In the genomic region with DNA sequence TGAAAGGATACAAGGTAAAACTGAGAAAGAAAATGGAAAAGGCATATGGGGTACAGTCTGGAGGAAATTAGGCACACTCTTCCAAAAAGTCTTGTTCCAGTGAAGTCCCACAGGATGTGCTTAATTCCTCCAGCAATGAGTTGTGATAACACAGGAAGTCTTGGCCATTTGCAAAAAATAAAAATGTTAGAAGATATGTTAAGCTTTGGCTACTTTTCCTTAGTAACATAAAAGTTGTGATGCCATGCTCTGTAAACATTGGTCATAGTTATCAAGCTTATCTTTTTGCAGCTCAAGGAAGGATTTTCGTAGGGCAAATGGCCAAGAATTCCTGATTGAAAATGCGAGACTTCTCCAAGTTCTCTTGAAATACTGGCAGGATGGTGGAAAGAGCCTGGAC, we compare ENCODE assay signal across 14 cellular contexts.
"Had no signal": no experiment of that assay in that cellular context is flagged by ENCODE, and none has a peak within 500 bp of the region (broad histone marks: within the 10 kb centered on the region; RNA-seq: fewer than 3 reads in every experiment).

No MANE protein-coding gene starts in this region.

- H3K4me3 ChIP-seq: cardiac muscle cell, neural progenitor cell, ovary, SJCRH30, skin epidermis had no signal

- H3K9me3 ChIP-seq: ovary, SJCRH30 had no signal

- H3K27me3 ChIP-seq: cardiac muscle cell, neural progenitor cell, ovary, SJCRH30 had no signal

- ATAC-seq: stimulated activated memory B cell treated with anti-CD40 and anti-IgM and Interleukin-4, amounts not matched to agents 10 μg/mL and 1 μg/mL and 100 μg/mL, for 72 hours had no signal

- H3K36me3 ChIP-seq: cardiac muscle cell, neural progenitor cell, ovary, SJCRH30 had no signal

- H3K27ac ChIP-seq: cardiac muscle cell, neural progenitor cell, ovary, SJCRH30, skin epidermis had no signal

- DNase-seq: activated CD4-positive, alpha-beta T cell treated with anti-CD3 and anti-CD28 coated beads, Interleukin-2, amount 50 U/mL, for 48 hours; activated gamma-delta T cell; activated T-cell treated with anti-CD3 and anti-CD28 coated beads, Interleukin-2, amount 50 U/mL, for 48 hours; anterior cingulate cortex; effector CD8-positive, alpha-beta T cell; islet precursor cell; midbrain; ovary; SJCRH30; trophoblast cell had no signal
